Comparison of ENCODE assay signal across 35 cellular contexts in genomic region chr4:105392858-105393257, GRCh38.
"Had no signal": no experiment of that assay in that cellular context is flagged by ENCODE, and none has a peak within 500 bp of the region (broad histone marks: within the 10 kb centered on the region; RNA-seq: fewer than 3 reads in every experiment).

No MANE protein-coding gene starts in this region.

- H3K27me3 ChIP-seq: MG63 had no signal

- H3K4me2 ChIP-seq: KMS-11 had no signal

- H3K27ac ChIP-seq: KMS-11 had no signal

- H3K9me3 ChIP-seq: MG63 had no signal

- H3K4me3 ChIP-seq: MG63 had no signal

- H3K9ac ChIP-seq: KMS-11 had no signal

- DNase-seq: Karpas-422, Kasumi-1, KG1, MG63, MM.1S, MV-4-11, NCI-H1048, NCI-H1092, NCI-H1092 treated with DMSO at 0.1 percent for 48 hours, NCI-H1105, NCI-H1105 treated with DMSO at 0.1 percent for 48 hours, NCI-H1417, NCI-H1417 treated with DMSO at 0.1 percent for 48 hours, NCI-H1436, NCI-H1436 treated with DMSO at 0.1 percent for 48 hours, NCI-H146, NCI-H1694, NCI-H1694 treated with DMSO at 0.1 percent for 48 hours, NCI-H187, NCI-H187 treated with DMSO at 0.1 percent for 48 hours, NCI-H1930, NCI-H2029, NCI-H2029 treated with DMSO at 0.1 percent for 48 hours, NCI-H2081, NCI-H2081 treated with DMSO at 0.1 percent for 48 hours, NCI-H2107, NCI-H2171, NCI-H2171 treated with DMSO at 0.1 percent for 48 hours, NCI-H2227 treated with DMSO at 0.1 percent for 48 hours, NCI-H226, NCI-H345, NCI-H446, NCI-H446 treated with DMSO at 0.1 percent for 48 hours, NCI-H510A had no signal

- H3K36me3 ChIP-seq: MG63 had no signal
